ENCODE assay signal across 25 cellular contexts in genomic region chr12:116597886-116598285, GRCh38. TPM values are rescaled to one million over a fixed set of nuclear protein-coding genes. Genes with fewer than 3 reads are reported as not detected.
DNase-seq lines count a peak whose midpoint lies in the region; ATAC-seq and TF ChIP-seq lines count a peak whose summit lies in the region.
"Had no signal": no experiment of that assay in that cellular context is flagged by ENCODE, and none has a peak within 500 bp of the region (broad histone marks: within the 10 kb centered on the region; RNA-seq: fewer than 3 reads in every experiment).

No MANE protein-coding gene starts in this region.

- H3K4me1 Mint-ChIP-seq in T-helper 17 cell, result peaks cover 28% of the 10 kb centered on the region
- H3K4me1 Mint-ChIP-seq in activated CD8-positive, alpha-beta T cell treated with anti-CD3 and anti-CD28 coated beads for 36 hours (ENCODE audit: low read depth), result peaks cover 21% of the 10 kb centered on the region

- no peak overlapping the region for H3K9ac ChIP-seq in GM23248
- peak overlapping the region; percentile 6 for H3K9ac ChIP-seq in mesendoderm (ENCODE audit: low read length)

- H3K23ac ChIP-seq in mesendoderm (ENCODE audit: low read length), result no peak overlapping the region

- no peaks in the 10 kb centered on the region for H4K20me1 ChIP-seq in GM23248 (ENCODE audit: insufficient read depth)

- H2AK5ac ChIP-seq in mesendoderm (ENCODE audit: low read length), result no peak overlapping the region

- peak; percentile 62 for DNase-seq in GM23248
- no peak for DNase-seq in T-helper 17 cell
- DNase-seq in mesendoderm, result no peak
- DNase-seq in tibial artery, result no peak
- no peak for DNase-seq in middle frontal gyrus (ENCODE audit: extremely low spot score, low spot score)
- DNase-seq in activated CD8-positive, alpha-beta T cell treated with anti-CD3 and anti-CD28 coated beads for 36 hours, result no peak
- no peak for DNase-seq in posterior vena cava (ENCODE audit: low spot score)
- DNase-seq: activated CD4-positive, alpha-beta T cell treated with anti-CD3 and anti-CD28 coated beads for 1 hour; activated CD8-positive, alpha-beta memory T cell treated with anti-CD3 and anti-CD28 coated beads for 24 hours; activated gamma-delta T cell; activated naive CD8-positive, alpha-beta T cell treated with anti-CD3 and anti-CD28 coated beads, Interleukin-2, amount 50 U/mL, for 24 hours; activated T-cell treated with anti-CD3 and anti-CD28 coated beads, Interleukin-2, amount 50 U/mL, for 1 hour; body of pancreas; CD4-positive, alpha-beta memory T cell; effector CD4-positive, alpha-beta T cell; foreskin melanocyte; MM.1S; NCI-H1436; NCI-H510A; stimulated activated CD4-positive, alpha-beta T cell treated with anti-CD3 and anti-CD28 coated beads, Interleukin-1b, Interleukin-23, amount 100 ng/mL, for 48 hours; T-helper 1 cell had no signal

- no peaks in the 10 kb centered on the region for H3K9me3 ChIP-seq in GM23248 (ENCODE audit: low read depth)
- no peaks in the 10 kb centered on the region for H3K9me3 ChIP-seq in T-helper 17 cell (ENCODE audit: control insufficient read depth, low read length, poor library complexity, severe bottlenecking)
- no peaks in the 10 kb centered on the region for H3K9me3 ChIP-seq in tibial artery
- H3K9me3 ChIP-seq: body of pancreas had no signal

- peak overlapping the region; percentile 88 for H3K4me2 ChIP-seq in GM23248 (ENCODE audit: unreplicated experiment)
- H3K4me2 ChIP-seq in mesendoderm (ENCODE audit: low read length), result no peak overlapping the region
- H3K4me2 ChIP-seq: GM23338 had no signal

- peak overlapping the region; percentile 2 for H3K27ac Mint-ChIP-seq in T-helper 17 cell
- no peak overlapping the region for H3K27ac Mint-ChIP-seq in activated CD8-positive, alpha-beta T cell treated with anti-CD3 and anti-CD28 coated beads for 36 hours
- H3K27ac Mint-ChIP-seq: activated naive CD8-positive, alpha-beta T cell treated with anti-CD3 and anti-CD28 coated beads, Interleukin-2, amount 50 U/mL, for 24 hours; GM23338 had no signal

- no peaks in the 10 kb centered on the region for H3K36me3 ChIP-seq in GM23248 (ENCODE audit: low read depth)
- H3K36me3 ChIP-seq in mesendoderm (ENCODE audit: control insufficient read depth, insufficient read depth, low read length), result no peaks in the 10 kb centered on the region
- no peaks in the 10 kb centered on the region for H3K36me3 ChIP-seq in tibial artery

- no peak for ATAC-seq in T-helper 17 cell
- ATAC-seq in activated CD8-positive, alpha-beta T cell treated with anti-CD3 and anti-CD28 coated beads for 36 hours, result no peak
- ATAC-seq: activated naive CD8-positive, alpha-beta T cell treated with anti-CD3 and anti-CD28 coated beads, Interleukin-2, amount 50 U/mL, for 24 hours; body of pancreas; GM23338 had no signal

- no peak overlapping the region for H3K4me3 ChIP-seq in GM23248
- no peak overlapping the region for H3K4me3 ChIP-seq in mesendoderm (ENCODE audit: low read length)
- no peak overlapping the region for H3K4me3 ChIP-seq in tibial artery
- H3K4me3 ChIP-seq: body of pancreas, GM23338, skin epidermis had no signal

- no peak overlapping the region for H2AFZ ChIP-seq in GM23248
- H2AFZ ChIP-seq: GM23338 had no signal

- peak overlapping the region; percentile 69 for H2BK120ac ChIP-seq in mesendoderm (ENCODE audit: low read depth, low read length)

- H3K4me3 Mint-ChIP-seq in T-helper 17 cell, result no peak overlapping the region
- no peak overlapping the region for H3K4me3 Mint-ChIP-seq in activated CD8-positive, alpha-beta T cell treated with anti-CD3 and anti-CD28 coated beads for 36 hours
- H3K4me3 Mint-ChIP-seq: activated naive CD8-positive, alpha-beta T cell treated with anti-CD3 and anti-CD28 coated beads, Interleukin-2, amount 50 U/mL, for 24 hours; CD4-positive, alpha-beta memory T cell; GM23338 had no signal

- no peak overlapping the region for H4K8ac ChIP-seq in mesendoderm (ENCODE audit: low read depth, low read length)

- H3F3A ChIP-seq in GM23248 (ENCODE audit: insufficient read depth), result peaks cover 44% of the 10 kb centered on the region

- WGBS in GM23248 (ENCODE audit: low coverage in 1 of 2, low lambda C conversion rate in 2 of 2, missing lambda C conversion rate in 2 of 2), 2 experiments, result 20 to 36% methylated on average over 1 of the region's 1 CpG
- WGBS in mesendoderm (ENCODE audit: extremely low coverage, insufficient coverage, low lambda C conversion rate), result no CpG with 5 or more reads among the region's 1 CpG

- intact Hi-C loops in tibial artery (cut with DNase I; ENCODE audit: low total_unique reads) (loop anchor here (2.0 to 5.0 kb wide), 3 partner anchors 76 to 596 kb away; partner anchors contain the start of gene MED13L), posterior vena cava (cut with DNase I) (loop anchor here in 1 of 2 donors (10.0 kb wide), 2 partner anchors 73 to 143 kb away; no protein-coding TSS in a partner anchor)
- intact Hi-C loops in activated CD8-positive, alpha-beta T cell treated with anti-CD3 and anti-CD28 coated beads for 36 hours (cut with micrococcal nuclease), result loop anchor here (10.0 kb wide), 1 partner anchor 323 kb away; the partner anchor contains the start of gene MED13L

- no peaks in the 10 kb centered on the region for H3K79me1 ChIP-seq in mesendoderm (ENCODE audit: low read length)

- no peaks in the 10 kb centered on the region for H3K79me2 ChIP-seq in GM23248 (ENCODE audit: insufficient read depth)
- no peaks in the 10 kb centered on the region for H3K79me2 ChIP-seq in mesendoderm (ENCODE audit: control insufficient read depth, insufficient read depth, low read length)

- H2BK15ac ChIP-seq in mesendoderm (replicated peaks; ENCODE audit: low read depth), result no peak overlapping the region

- no peaks in the 10 kb centered on the region for H3K36me3 Mint-ChIP-seq in T-helper 17 cell (ENCODE audit: low read depth)
- no peaks in the 10 kb centered on the region for H3K36me3 Mint-ChIP-seq in activated CD8-positive, alpha-beta T cell treated with anti-CD3 and anti-CD28 coated beads for 36 hours (ENCODE audit: low read depth)
- H3K36me3 Mint-ChIP-seq: CD4-positive, alpha-beta memory T cell had no signal

- POLR2A ChIA-PET in activated CD8-positive, alpha-beta T cell treated with anti-CD3 and anti-CD28 coated beads for 36 hours (lab: Charles Lee), result no interaction called here

- H3K27me3 ChIP-seq in GM23248 (replicated peaks; ENCODE audit: insufficient read depth), result no peaks in the 10 kb centered on the region
- no peaks in the 10 kb centered on the region for H3K27me3 ChIP-seq in mesendoderm (ENCODE audit: insufficient read depth, low read length, poor library complexity)
- no peaks in the 10 kb centered on the region for H3K27me3 ChIP-seq in tibial artery
- H3K27me3 ChIP-seq: body of pancreas had no signal

- no peak for TF ChIP-seq CTCF in tibial artery (IDR thresholded peaks at IDR 0.05)
- TF ChIP-seq CTCF in activated CD8-positive, alpha-beta T cell treated with anti-CD3 and anti-CD28 coated beads for 36 hours (IDR thresholded peaks at IDR 0.05), result no peak

- no peaks in the 10 kb centered on the region for H3K9me3 Mint-ChIP-seq in activated CD8-positive, alpha-beta T cell treated with anti-CD3 and anti-CD28 coated beads for 36 hours
- H3K9me3 Mint-ChIP-seq: activated naive CD8-positive, alpha-beta T cell treated with anti-CD3 and anti-CD28 coated beads, Interleukin-2, amount 50 U/mL, for 24 hours; CD4-positive, alpha-beta memory T cell; GM23338 had no signal

- H3K27ac ChIP-seq in GM23248 (0 out of 2 replicates have a peak overlapping the region, but pooled peaks have one; percentile 84), mesendoderm (ENCODE audit: low read depth, low read length) (no peak overlapping the region), tibial artery (peak overlapping the region; percentile 80 to 85)

- H2BK5ac ChIP-seq in mesendoderm (ENCODE audit: low read length), result peak overlapping the region; percentile 68

- in situ Hi-C loops in GM23248 (cut with MboI), result no loop called here

- H3K56ac ChIP-seq in mesendoderm (ENCODE audit: low read length), result peak overlapping the region; percentile 57

- CTCF ChIA-PET in activated CD8-positive, alpha-beta T cell treated with anti-CD3 and anti-CD28 coated beads for 36 hours (lab: Charles Lee), result no interaction called here

- H3K4ac ChIP-seq in mesendoderm (ENCODE audit: low read depth, low read length), result peak overlapping the region; percentile 75

- H3K9me2 ChIP-seq in GM23248 (ENCODE audit: insufficient read depth), result no peaks in the 10 kb centered on the region

- H3K27me3 Mint-ChIP-seq in T-helper 17 cell, result no peaks in the 10 kb centered on the region
- H3K27me3 Mint-ChIP-seq in activated CD8-positive, alpha-beta T cell treated with anti-CD3 and anti-CD28 coated beads for 36 hours, result no peaks in the 10 kb centered on the region
- H3K27me3 Mint-ChIP-seq: activated naive CD8-positive, alpha-beta T cell treated with anti-CD3 and anti-CD28 coated beads, Interleukin-2, amount 50 U/mL, for 24 hours; CD4-positive, alpha-beta memory T cell had no signal

- peak overlapping the region; percentile 88 for H3K18ac ChIP-seq in mesendoderm (ENCODE audit: low read length)

- H4K5ac ChIP-seq in mesendoderm (ENCODE audit: low read length), result no peak overlapping the region

- H3K4me1 ChIP-seq in GM23248 (ENCODE audit: insufficient read depth), result peaks cover 42% of the 10 kb centered on the region
- H3K4me1 ChIP-seq in mesendoderm (ENCODE audit: control insufficient read depth, low read depth, low read length), result peaks cover 14% of the 10 kb centered on the region
- peaks cover 0 to 50% (median 27%) of the 10 kb centered on the region in 4 donors for H3K4me1 ChIP-seq in tibial artery

RNA-seq across cellular contexts. Expression of gene MAP1LC3B2, which starts 38.7 kb away (rescaled TPM):
- total RNA-seq in GM23248 (2014; rRNA removed; shearing (Covaris generic)), result 0.32 and 0.63 TPM in 2 replicates
- 8.4 and 9.0 TPM in 2 replicates for polyA plus RNA-seq in GM23248 (2016; fragmentation: Nextera tagmentation; extraction: Ambion mirVana)
- total RNA-seq in T-helper 17 cell (1 to 10 TPM in 1 of 2 donors, under 1 TPM in 1; 0.89 to 2.7 TPM), posterior vena cava (1 to 10 TPM in 1 of 2 donors, not detected in 1; 1.8 TPM)
- 0.20 TPM for polyA plus RNA-seq in mesendoderm (2013, experiment 1 of 2)
- not detected for polyA plus RNA-seq in mesendoderm (2013, experiment 2 of 2)
- 1 to 10 TPM; 1.9 to 3.1 TPM for total RNA-seq in activated CD8-positive, alpha-beta T cell treated with anti-CD3 and anti-CD28 coated beads for 36 hours
- total RNA-seq: body of pancreas, HT-29, SK-MEL-5 had no signal
